In genomic region chr1:112264010-112264409, GRCh38 we compare ENCODE assay signal across 1 cellular context.
TF ChIP-seq lines count a peak whose summit lies in the region.

No MANE protein-coding gene starts in this region.

TF ChIP-seq in H1, 55 proteins besides CTCF, POLR2A, EP300 and RAD21 (continued from another document):
- no peak for TF ChIP-seq CTBP2 (IDR thresholded peaks at IDR 0.05; ENCODE audit: borderline replicate concordance, insufficient read depth, insufficient read length, low read length)
